8 cellular contexts compared by ENCODE assay signal in genomic region chr13:77326905-77327604, GRCh38. TPM values are rescaled to one million over a fixed set of nuclear protein-coding genes. Genes with fewer than 3 reads are reported as not detected.
DNase-seq lines count a peak whose midpoint lies in the region; ATAC-seq lines count a peak whose summit lies in the region.

MYCBP2 (minus strand) TSS chr13:77327094; CDS start chr13:77326775, 319 bp downstream.

- H2BK15ac ChIP-seq in mesenchymal stem cell (ENCODE audit: low read depth, poor library complexity, severe bottlenecking), result peak within 1 kb of the TSS; percentile 74

- H3K36me3 Mint-ChIP-seq in activated CD8-positive, alpha-beta memory T cell treated with anti-CD3 and anti-CD28 coated beads, Interleukin-2, amount 10 ng/mL, durations not matched to agents 7 days and 5 days, result peaks cover 24% of the 10 kb centered on the region

- no peaks in the 10 kb centered on the region for H3K4me1 ChIP-seq in NT2/D1 (ENCODE audit: insufficient read depth, insufficient read length)
- H3K4me1 ChIP-seq in endocrine pancreas (ENCODE audit: control insufficient read depth, insufficient read depth, low read length), result peaks cover 28% of the 10 kb centered on the region
- H3K4me1 ChIP-seq in mesenchymal stem cell (ENCODE audit: control insufficient read depth, insufficient read depth, low read depth, low read length), result peaks cover 2% of the 10 kb centered on the region

- peak within 1 kb of the TSS; percentile 90 to 100 for H3K23ac ChIP-seq in mesenchymal stem cell (ENCODE audit: low read length in 2 of 2)

- H3K4me1 Mint-ChIP-seq in activated CD8-positive, alpha-beta memory T cell treated with anti-CD3 and anti-CD28 coated beads, Interleukin-2, amount 10 ng/mL, durations not matched to agents 7 days and 5 days, result peaks cover 62% of the 10 kb centered on the region

- H3K9me3 Mint-ChIP-seq in activated CD8-positive, alpha-beta memory T cell treated with anti-CD3 and anti-CD28 coated beads, Interleukin-2, amount 10 ng/mL, durations not matched to agents 7 days and 5 days (ENCODE audit: low read depth), result no peaks in the 10 kb centered on the region

- ATAC-seq in GM21381 (IDR thresholded peaks at IDR 0.05; ENCODE audit: unreplicated experiment), result peak; percentile 45
- peak; percentile 67 for ATAC-seq in activated CD8-positive, alpha-beta memory T cell treated with anti-CD3 and anti-CD28 coated beads, Interleukin-2, amount 10 ng/mL, durations not matched to agents 7 days and 5 days

- H3K27me3 ChIP-seq in NT2/D1 (ENCODE audit: insufficient read depth, insufficient read length) (peaks cover 31% of the 10 kb centered on the region), endocrine pancreas (ENCODE audit: control insufficient read depth, insufficient read depth, low read length) (no peaks in the 10 kb centered on the region), mesenchymal stem cell (ENCODE audit: control insufficient read depth in 1 of 2, insufficient read depth in 1 of 2, low read length in 2 of 2) (no peaks in the 10 kb centered on the region)

- peak within 1 kb of the TSS in 1 of 2 experiments; percentile 90 for H2BK12ac ChIP-seq in mesenchymal stem cell (ENCODE audit: low read length in 2 of 2)

- H3K4me3 Mint-ChIP-seq in activated CD8-positive, alpha-beta memory T cell treated with anti-CD3 and anti-CD28 coated beads, Interleukin-2, amount 10 ng/mL, durations not matched to agents 7 days and 5 days, result peak within 1 kb of the TSS; percentile 92

- CTCF ChIA-PET in activated CD8-positive, alpha-beta memory T cell treated with anti-CD3 and anti-CD28 coated beads, Interleukin-2, amount 10 ng/mL, durations not matched to agents 7 days and 5 days (lab: Charles Lee), result interaction anchor here (0.9 to 5.0 kb wide), 7 partner anchors 9 to 151 kb away, joined by 3 to 30 read pairs (median 3); no protein-coding TSS in a partner anchor

- peak within 1 kb of the TSS; percentile 76 for H3K9ac ChIP-seq in NT2/D1 (ENCODE audit: insufficient read length, low read depth)
- peak within 1 kb of the TSS; percentile 77 for H3K9ac ChIP-seq in endocrine pancreas (ENCODE audit: control insufficient read depth, insufficient read depth, low read length)
- peak within 1 kb of the TSS; percentile 81 for H3K9ac ChIP-seq in mesenchymal stem cell (ENCODE audit: low read length)

- H3K27me3 Mint-ChIP-seq in activated CD8-positive, alpha-beta memory T cell treated with anti-CD3 and anti-CD28 coated beads, Interleukin-2, amount 10 ng/mL, durations not matched to agents 7 days and 5 days, result no peaks in the 10 kb centered on the region

- peak within 1 kb of the TSS; percentile 97 for H4K8ac ChIP-seq in mesenchymal stem cell (ENCODE audit: low read length)

- peaks cover 6% of the 10 kb centered on the region for H3K79me1 ChIP-seq in mesenchymal stem cell (replicated peaks; ENCODE audit: low read length, poor library complexity, severe bottlenecking)

- H2AFZ ChIP-seq in mesenchymal stem cell (ENCODE audit: low read depth, low read length), result peak within 1 kb of the TSS; percentile 86

- H3K9me3 ChIP-seq in NT2/D1 (ENCODE audit: insufficient read depth, low read length), result no peaks in the 10 kb centered on the region
- no peaks in the 10 kb centered on the region for H3K9me3 ChIP-seq in endocrine pancreas (ENCODE audit: control insufficient read depth, low read length)
- H3K9me3 ChIP-seq in mesenchymal stem cell (ENCODE audit: control insufficient read depth, low read length), result no peaks in the 10 kb centered on the region

- peak within 1 kb of the TSS; percentile 86 for H2BK120ac ChIP-seq in mesenchymal stem cell (ENCODE audit: low read depth, low read length)

- H2AK5ac ChIP-seq in mesenchymal stem cell (ENCODE audit: low read length, severe bottlenecking), result no peak within 1 kb of the TSS

- H2BK5ac ChIP-seq in mesenchymal stem cell (ENCODE audit: low read depth, low read length, poor library complexity, severe bottlenecking), result no peak within 1 kb of the TSS

- WGBS in mesenchymal stem cell, result under 1% methylated on average over 21 of the region's 35 CpGs

- peak within 1 kb of the TSS; percentile 96 for H3K27ac Mint-ChIP-seq in activated CD8-positive, alpha-beta memory T cell treated with anti-CD3 and anti-CD28 coated beads, Interleukin-2, amount 10 ng/mL, durations not matched to agents 7 days and 5 days

- H3K14ac ChIP-seq in mesenchymal stem cell (ENCODE audit: low read length in 2 of 2), result peak within 1 kb of the TSS; percentile 81 to 100

- H3K4ac ChIP-seq in mesenchymal stem cell (ENCODE audit: low read depth in 1 of 2, low read length in 2 of 2), result peak within 1 kb of the TSS; percentile 75 to 97

- H3K4me2 ChIP-seq in mesenchymal stem cell (ENCODE audit: low read length, poor library complexity, severe bottlenecking), result peak within 1 kb of the TSS; percentile 88

- H3K4me3 ChIP-seq in NT2/D1 (ENCODE audit: insufficient read length, low read depth), result peak within 1 kb of the TSS; percentile 78
- peak within 1 kb of the TSS; percentile 86 for H3K4me3 ChIP-seq in endocrine pancreas (ENCODE audit: control insufficient read depth, insufficient read depth, low read length)
- H3K4me3 ChIP-seq in mesenchymal stem cell (ENCODE audit: insufficient read depth in 1 of 2, low read depth in 1 of 2, low read length in 2 of 2), result peak within 1 kb of the TSS; percentile 90 to 94

- peak within 1 kb of the TSS; percentile 89 for H4K91ac ChIP-seq in mesenchymal stem cell (ENCODE audit: low read length)

- H3K27ac ChIP-seq in mesenchymal stem cell (ENCODE audit: low read length, poor library complexity, severe bottlenecking), result no peak within 1 kb of the TSS

- H3K36me3 ChIP-seq in NT2/D1 (ENCODE audit: insufficient read depth, insufficient read length, low read length), result no peaks in the 10 kb centered on the region
- H3K36me3 ChIP-seq in endocrine pancreas (ENCODE audit: control insufficient read depth, insufficient read depth, low read length), result no peaks in the 10 kb centered on the region
- no peaks in the 10 kb centered on the region for H3K36me3 ChIP-seq in mesenchymal stem cell (ENCODE audit: control insufficient read depth in 1 of 2, insufficient read depth in 2 of 2, low read depth in 1 of 2, low read length in 2 of 2)

- DNase-seq in COLO829 (ENCODE audit: low spot score) (peak; percentile 93), HUDEP-2 (lab: John Stamatoyannopoulos, UW; ENCODE audit: unreplicated experiment in 76 of 76) (peak; percentile 5 to 97 (median 90)), NT2/D1 (ENCODE audit: low read depth, low spot score) (peak; percentile 99), mesenchymal stem cell (peak; percentile 99)
- peak; percentile 98 for DNase-seq in activated CD8-positive, alpha-beta memory T cell treated with anti-CD3 and anti-CD28 coated beads, Interleukin-2, amount 10 ng/mL, durations not matched to agents 7 days and 5 days
- DNase-seq in stimulated activated CD8-positive, alpha-beta memory T cell treated with anti-CD3 and anti-CD28 coated beads, Interleukin-15, amount 100 ng/mL, for 1 hour (ENCODE audit: low read depth), result peak; percentile 95

- peak within 1 kb of the TSS; percentile 96 to 98 for H3K18ac ChIP-seq in mesenchymal stem cell (ENCODE audit: low read depth in 1 of 2, low read length in 2 of 2)

RNA-seq across cellular contexts. Expression of gene MYCBP2, which starts in this region (rescaled TPM):
- 100 to 1,000 TPM; 106 to 122 TPM for total RNA-seq in activated CD8-positive, alpha-beta memory T cell treated with anti-CD3 and anti-CD28 coated beads, Interleukin-2, amount 10 ng/mL, durations not matched to agents 7 days and 5 days
- polyA plus RNA-seq in mesenchymal stem cell (2013, experiment 1 of 2), result 26.9 TPM
- polyA plus RNA-seq in mesenchymal stem cell (2013, experiment 2 of 2), result 25.1 TPM
